20 cellular contexts compared by ENCODE assay signal in the genomic region with DNA sequence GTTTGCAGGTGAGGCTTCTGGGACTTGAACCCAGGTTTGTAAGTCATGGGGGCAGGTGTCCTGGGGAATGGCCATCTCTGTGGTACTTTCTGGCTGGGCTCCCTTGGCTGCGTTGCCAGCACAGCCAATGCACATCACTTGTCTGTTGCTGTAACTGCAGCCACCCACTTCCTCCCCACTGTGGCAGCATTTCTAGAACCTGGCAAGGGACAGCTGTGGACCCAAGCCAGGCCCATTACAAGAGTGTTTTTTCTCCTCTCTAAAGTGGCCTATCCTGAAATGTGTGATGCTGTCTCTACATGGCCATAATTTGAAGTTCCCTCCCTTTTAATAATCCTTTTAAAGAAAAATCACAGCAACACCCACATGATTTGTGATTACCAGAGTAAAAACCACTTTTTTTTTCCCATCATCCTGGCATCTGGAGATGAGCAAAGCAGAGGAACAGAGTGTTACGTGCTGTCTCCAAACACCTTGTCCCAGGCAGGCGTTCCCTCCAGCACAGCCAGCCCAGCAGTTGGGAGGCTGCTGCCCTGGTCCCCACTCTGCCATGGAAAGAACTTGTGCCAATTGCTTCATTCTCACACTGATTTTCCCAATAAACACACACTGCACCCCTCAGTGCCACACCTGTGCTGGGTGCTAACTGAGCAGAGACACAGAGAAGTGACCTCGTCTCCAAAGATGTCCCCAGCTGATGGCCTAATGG.
A peak's percentile ranks its signal among the peaks of the same experiment; 100 is the strongest.
DNase-seq lines count a peak whose midpoint lies in the region; ATAC-seq, FAIRE-seq and TF ChIP-seq lines count a peak whose summit lies in the region.
"Had no signal": no experiment of that assay in that cellular context is flagged by ENCODE, and none has a peak within 500 bp of the region (broad histone marks: within the 10 kb centered on the region; RNA-seq: fewer than 3 reads in every experiment).

No MANE protein-coding gene starts in this region.

- dilution Hi-C loops in IMR-90 (cut with HindIII; ENCODE audit: low sequenced_read_pairs, unreplicated experiment) (no loop called here), mammary epithelial cell (cut with HindIII; ENCODE audit: low sequenced_read_pairs) (no loop called here)

- H3K4me1 ChIP-seq in IMR-90 (ENCODE audit: control insufficient read depth, insufficient read depth, low read length) = peaks cover 10% of the 10 kb centered on the region
- H3K4me1 ChIP-seq in mammary epithelial cell (ENCODE audit: insufficient read depth, low read length) = peaks cover 16% of the 10 kb centered on the region
- H3K4me1 ChIP-seq in right cardiac atrium (ENCODE audit: control insufficient read depth, insufficient read depth, low read length) = peaks cover 3% of the 10 kb centered on the region
- no peaks in the 10 kb centered on the region for H3K4me1 ChIP-seq in OCI-LY7 (ENCODE audit: insufficient read depth, low read length, poor library complexity, severe bottlenecking)

- H3K23ac ChIP-seq in IMR-90 (ENCODE audit: low read depth, low read length) = no peak overlapping the region

- H2BK5ac ChIP-seq in IMR-90 (ENCODE audit: low read depth, low read length, poor library complexity, severe bottlenecking) = peak overlapping the region; percentile 13

- TF ChIP-seq CTCF in IMR-90 (conservative IDR thresholded peaks at IDR 0.05; ENCODE audit: low read depth, low read length) = no peak
- no peak for TF ChIP-seq CTCF in mammary epithelial cell (conservative IDR thresholded peaks at IDR 0.05 in 1 of 2, IDR thresholded peaks at IDR 0.05 in 1 of 2; ENCODE audit: extremely low read depth in 1 of 2, insufficient read depth in 1 of 2, low read depth in 1 of 2, low read length in 2 of 2)
- no peak for TF ChIP-seq CTCF in OCI-LY7 (conservative IDR thresholded peaks at IDR 0.05; ENCODE audit: low read length)

- peak overlapping the region; percentile 57 for H2AFZ ChIP-seq in IMR-90 (replicated peaks; ENCODE audit: low read length, poor library complexity)
- peak overlapping the region; percentile 29 for H2AFZ ChIP-seq in mammary epithelial cell (ENCODE audit: low read depth, low read length)
- H2AFZ ChIP-seq in OCI-LY7 (ENCODE audit: low read length) = no peak overlapping the region
- H2AFZ ChIP-seq: hepatocyte had no signal

- H3K9me2 ChIP-seq in OCI-LY7 (ENCODE audit: insufficient read depth, low read length) = no peaks in the 10 kb centered on the region
- H3K9me2 ChIP-seq: SK-N-SH had no signal

- TF ChIP-seq RAD21 in IMR-90 (IDR thresholded peaks at IDR 0.05; ENCODE audit: low read length) = no peak

- H2AK9ac ChIP-seq in IMR-90 (replicated peaks; ENCODE audit: low read depth, low read length, poor library complexity) = no peak overlapping the region

- BruUV-seq in IMR-90 (replicated peaks; lab: Mats Ljungman, UMichigan) (no TSS peak), mammary epithelial cell (replicated peaks; lab: Mats Ljungman, UMichigan) (no TSS peak), OCI-LY7 (replicated peaks; lab: Mats Ljungman, UMichigan) (no TSS peak)

- intact Hi-C loops in IMR-90 (cut with micrococcal nuclease) = no loop called here
- intact Hi-C loops in mammary epithelial cell (cut with micrococcal nuclease) = no loop called here
- intact Hi-C loops in right cardiac atrium (cut with DNase I) = no loop called here
- intact Hi-C loops in OCI-LY7 (cut with micrococcal nuclease; ENCODE audit: unreplicated experiment) = no loop called here

- no peaks in the 10 kb centered on the region for H4K20me1 ChIP-seq in IMR-90 (ENCODE audit: insufficient read depth, low read length)
- no peaks in the 10 kb centered on the region for H4K20me1 ChIP-seq in mammary epithelial cell (ENCODE audit: insufficient read depth, low read length)
- no peaks in the 10 kb centered on the region for H4K20me1 ChIP-seq in OCI-LY7 (ENCODE audit: insufficient read depth, low read length)

- H3K9me3 ChIP-seq in IMR-90 (ENCODE audit: control insufficient read depth, insufficient read depth, low read length) (no peaks in the 10 kb centered on the region), mammary epithelial cell (replicated peaks; ENCODE audit: insufficient read depth, low read length) (no peaks in the 10 kb centered on the region), right cardiac atrium (ENCODE audit: control insufficient read depth, low read length) (no peaks in the 10 kb centered on the region), OCI-LY7 (ENCODE audit: low read length) (no peaks in the 10 kb centered on the region)
- H3K9me3 ChIP-seq: SK-N-SH had no signal

- CTCF ChIA-PET in IMR-90 (lab: Yijun Ruan, JAX) = no interaction called here
- CTCF ChIA-PET in mammary epithelial cell (lab: Charles Lee; ENCODE audit: low non-redundant PET) = no interaction called here
- CTCF ChIA-PET in OCI-LY7 (lab: Charles Lee; ENCODE audit: unreplicated experiment) = no interaction called here

- peaks cover 14% of the 10 kb centered on the region for H3K9me1 ChIP-seq in IMR-90 (ENCODE audit: insufficient read depth, low read length)

- H4K91ac ChIP-seq in IMR-90 (ENCODE audit: insufficient read depth, low read depth, low read length) = peak overlapping the region; percentile 28

- H3K27ac ChIP-seq in IMR-90 (ENCODE audit: insufficient read depth, low read length) = no peak overlapping the region
- no peak overlapping the region for H3K27ac ChIP-seq in mammary epithelial cell (ENCODE audit: insufficient read depth, low read depth, low read length)
- H3K27ac ChIP-seq in right cardiac atrium (ENCODE audit: low read length) = peak overlapping the region; percentile 5
- no peak overlapping the region for H3K27ac ChIP-seq in OCI-LY7 (ENCODE audit: low read depth, low read length, poor library complexity, severe bottlenecking)

- H3K79me2 ChIP-seq in mammary epithelial cell (ENCODE audit: insufficient read depth, low read length) (no peaks in the 10 kb centered on the region), OCI-LY7 (ENCODE audit: insufficient read depth, low read depth, low read length) (no peaks in the 10 kb centered on the region)
- H3K79me2 ChIP-seq: hepatocyte had no signal

- H3K27me3 ChIP-seq in IMR-90 (ENCODE audit: control insufficient read depth, insufficient read depth, low read length) = no peaks in the 10 kb centered on the region
- H3K27me3 ChIP-seq in mammary epithelial cell (ENCODE audit: insufficient read depth, low read length) = no peaks in the 10 kb centered on the region
- H3K27me3 ChIP-seq in right cardiac atrium (ENCODE audit: control insufficient read depth, insufficient read depth) = no peaks in the 10 kb centered on the region
- H3K27me3 ChIP-seq: hepatocyte had no signal

- DNase-seq in IMR-90 = no peak
- DNase-seq in mammary epithelial cell = no peak
- peak; percentile 67 to 89 (median 83) for DNase-seq in right cardiac atrium
- DNase-seq in superior temporal gyrus (ENCODE audit: extremely low spot score) = peak; percentile 74
- no peak for DNase-seq in OCI-LY7 (ENCODE audit: low spot score)
- DNase-seq in COLO668 (lab: John Stamatoyannopoulos, UW; ENCODE audit: unreplicated experiment) = no peak
- DNase-seq in GM19239 (ENCODE audit: insufficient read length, low spot score) = no peak
- DNase-seq in DMS153 (lab: John Stamatoyannopoulos, UW) = no peak
- DNase-seq: activated CD8-positive, alpha-beta memory T cell treated with anti-CD3 and anti-CD28 coated beads, Interleukin-2, amount 10 ng/mL, durations not matched to agents 7 days and 5 days; activated effector memory CD4-positive, alpha-beta T cell treated with Interleukin-2 at 50 U/mL for 16 hours; dermis blood vessel endothelial cell; GDM1; kidney glomerular epithelial cell; NCI-H187; NCI-H526; SK-N-SH; stimulated activated CD4-positive, alpha-beta T cell treated with anti-CD3 and anti-CD28 coated beads, Interleukin-12 subunit alpha, Interleukin-12 subunit beta, amount 100 ng/mL, for 4 hours; stimulated activated naive CD4-positive, alpha-beta T cell had no signal

- WGBS in IMR-90 (ENCODE audit: extremely low coverage in 2 of 2, insufficient read length in 1 of 2), 2 experiments = 100% methylated on average over 3 of the region's 4 CpGs; no CpG with 5 or more reads in 1 of the 2 experiments
- WGBS in mammary epithelial cell (ENCODE audit: low coverage, missing lambda C conversion rate) = 53% methylated on average over 3 of the region's 4 CpGs
- 66% methylated on average over 4 of the region's 4 CpGs for WGBS in right cardiac atrium

- H4K5ac ChIP-seq in IMR-90 (ENCODE audit: low read depth, low read length) = peak overlapping the region; percentile 2; the same call in 1 of the 2 replicates

- H3K14ac ChIP-seq in IMR-90 (replicated peaks; ENCODE audit: low read depth, low read length) = peak overlapping the region; percentile 28; the same call in 1 of the 2 replicates

- H3K56ac ChIP-seq in IMR-90 (ENCODE audit: extremely low read depth, insufficient read depth, low read length) = no peak overlapping the region

- peak overlapping the region; percentile 61 for H3K4ac ChIP-seq in IMR-90 (ENCODE audit: low read depth, low read length)

- no peak overlapping the region for H4K8ac ChIP-seq in IMR-90 (ENCODE audit: low read depth in 2 of 2, low read length in 2 of 2)

- peak overlapping the region; percentile 65; the same call in 2 of the 3 replicates for H2BK15ac ChIP-seq in IMR-90 (ENCODE audit: low read depth, low read length)

- ATAC-seq in IMR-90 (ENCODE audit: low read depth) = no peak
- ATAC-seq in right cardiac atrium = peak; percentile 72 to 74
- ATAC-seq: activated CD8-positive, alpha-beta memory T cell treated with anti-CD3 and anti-CD28 coated beads, Interleukin-2, amount 10 ng/mL, durations not matched to agents 7 days and 5 days had no signal

- H3K9ac ChIP-seq in IMR-90 (ENCODE audit: low read depth, low read length) (no peak overlapping the region), mammary epithelial cell (ENCODE audit: insufficient read depth, low read length) (no peak overlapping the region)
- H3K9ac ChIP-seq: SK-N-SH had no signal

- H3K4me2 ChIP-seq in IMR-90 (ENCODE audit: low read depth, low read length) = no peak overlapping the region
- no peak overlapping the region for H3K4me2 ChIP-seq in mammary epithelial cell (ENCODE audit: insufficient read depth, low read depth, low read length)
- H3K4me2 ChIP-seq in OCI-LY7 (ENCODE audit: low read length) = no peak overlapping the region
- H3K4me2 ChIP-seq: hepatocyte, SK-N-SH had no signal

- H3K4me3 ChIP-seq in IMR-90 (ENCODE audit: insufficient read depth, low read depth, low read length) (no peak overlapping the region), mammary epithelial cell (replicated peaks in 1 of 3; ENCODE audit: insufficient read depth in 1 of 3, low read depth in 2 of 3, low read length in 3 of 3) (no peak overlapping the region), right cardiac atrium (ENCODE audit: low read length) (no peak overlapping the region), OCI-LY7 (ENCODE audit: low read depth, low read length, poor library complexity, severe bottlenecking) (no peak overlapping the region)
- H3K4me3 ChIP-seq: hepatocyte had no signal

- no peaks in the 10 kb centered on the region for H3K79me1 ChIP-seq in IMR-90 (ENCODE audit: low read depth in 1 of 2, low read length in 2 of 2)

- POLR2A ChIA-PET in IMR-90 (lab: Charles Lee; ENCODE audit: unreplicated experiment) = no interaction called here
- POLR2A ChIA-PET in OCI-LY7 (lab: Charles Lee) = no interaction called here

- peak overlapping the region; percentile 66 for H2BK120ac ChIP-seq in IMR-90 (ENCODE audit: low read depth, low read length)

- H2BK20ac ChIP-seq in IMR-90 (ENCODE audit: low read depth, low read length) = peak overlapping the region; percentile 72

- H3K36me3 ChIP-seq in IMR-90 (ENCODE audit: control insufficient read depth, insufficient read depth, low read length) = no peaks in the 10 kb centered on the region
- no peaks in the 10 kb centered on the region for H3K36me3 ChIP-seq in mammary epithelial cell (ENCODE audit: insufficient read depth, low read length)
- no peaks in the 10 kb centered on the region for H3K36me3 ChIP-seq in OCI-LY7 (ENCODE audit: insufficient read depth, low read length)

- H3K18ac ChIP-seq in IMR-90 (ENCODE audit: low read depth, low read length) = no peak overlapping the region

- H2AK5ac ChIP-seq in IMR-90 (ENCODE audit: low read depth, low read length) = peak overlapping the region; percentile 31

- FAIRE-seq in GM19239 (lab: Jason Lieb, UNC) = no peak
- FAIRE-seq: GM12892 had no signal

- in situ Hi-C loops in IMR-90 (cut with MboI; ENCODE audit: low sequenced_read_pairs) (no loop called here), mammary epithelial cell (cut with MboI; ENCODE audit: low sequenced_read_pairs in 2 of 2) (no loop called here)

- TF ChIP-seq POLR2A in IMR-90 (IDR thresholded peaks at IDR 0.05; ENCODE audit: low read depth, low read length) = no peak

Comparison
In these comparisons a context has a peak if more than half of its experiments do, and no peak if none do; other contexts are left out.
1. DNase-seq: peak in right cardiac atrium (3 of 3) and superior temporal gyrus (single experiment); none in IMR-90 (single experiment), mammary epithelial cell (single experiment), OCI-LY7 (single experiment), COLO668 (single experiment), GM19239 (single experiment) and DMS153 (single experiment).